In genomic region chr5:107119656-107120055, GRCh38 we compare ENCODE assay signal across 35 cellular contexts.
"Had no signal": no experiment of that assay in that cellular context is flagged by ENCODE, and none has a peak within 500 bp of the region (broad histone marks: within the 10 kb centered on the region; RNA-seq: fewer than 3 reads in every experiment).

No MANE protein-coding gene starts in this region.

- ATAC-seq: activated CD4-positive, alpha-beta T cell treated with anti-CD3 and anti-CD28 coated beads for 36 hours; activated CD8-positive, alpha-beta memory T cell treated with anti-CD3 and anti-CD28 coated beads, Interleukin-2, amount 10 ng/mL, durations not matched to agents 7 days and 5 days; activated CD8-positive, alpha-beta T cell treated with anti-CD3 and anti-CD28 coated beads, Interleukin-2, amount 10 ng/mL, durations not matched to agents 7 days and 5 days; activated naive CD4-positive, alpha-beta T cell treated with anti-CD3 and anti-CD28 coated beads, Interleukin-2, amount 50 U/mL, for 72 hours; esophagus mucosa; heart left ventricle; T-helper 17 cell had no signal

- H3K4me1 Mint-ChIP-seq: activated CD4-positive, alpha-beta T cell treated with anti-CD3 and anti-CD28 coated beads for 36 hours; activated CD4-positive, alpha-beta T cell treated with anti-CD3 and anti-CD28 coated beads, Interleukin-2, amount 10 ng/mL, durations not matched to agents 24 days and 14 days; activated CD8-positive, alpha-beta memory T cell treated with anti-CD3 and anti-CD28 coated beads, Interleukin-2, amount 10 ng/mL, durations not matched to agents 7 days and 5 days; activated naive CD4-positive, alpha-beta T cell treated with anti-CD3 and anti-CD28 coated beads, Interleukin-2, amount 10 ng/mL, durations not matched to agents 7 days and 5 days; activated naive CD8-positive, alpha-beta T cell treated with anti-CD3 and anti-CD28 coated beads, Interleukin-2, amount 10 ng/mL, durations not matched to agents 7 days and 5 days; T-helper 17 cell had no signal

- H3K4me1 ChIP-seq: breast epithelium had no signal

- DNase-seq: activated CD4-positive, alpha-beta memory T cell treated with anti-CD3 and anti-CD28 coated beads for 36 hours; activated CD4-positive, alpha-beta T cell treated with anti-CD3 and anti-CD28 coated beads for 36 hours; activated CD4-positive, alpha-beta T cell treated with anti-CD3 and anti-CD28 coated beads, Interleukin-2, amount 10 ng/mL, durations not matched to agents 24 days and 14 days; activated CD4-positive, CD25-positive, alpha-beta regulatory T cell; activated CD4-positive, CD25-positive, alpha-beta regulatory T cell treated with anti-CD3 and anti-CD28 coated beads, Interleukin-2, amount 50 U/mL, for 72 hours; activated CD8-positive, alpha-beta memory T cell treated with anti-CD3 and anti-CD28 coated beads, Interleukin-2, amount 10 ng/mL, durations not matched to agents 7 days and 5 days; activated CD8-positive, alpha-beta memory T cell treated with anti-CD3 and anti-CD28 coated beads, Interleukin-2, amount 50 U/mL, for 4 hours; activated CD8-positive, alpha-beta T cell treated with anti-CD3 and anti-CD28 coated beads, Interleukin-2, amount 10 ng/mL, durations not matched to agents 7 days and 5 days; activated effector memory CD4-positive, alpha-beta T cell treated with anti-CD3 and anti-CD28 coated beads, Interleukin-2, amount 50 U/mL, for 16 hours; activated naive CD4-positive, alpha-beta T cell treated with anti-CD3 and anti-CD28 coated beads, Interleukin-2, amount 10 ng/mL, durations not matched to agents 7 days and 5 days; activated naive CD8-positive, alpha-beta T cell treated with anti-CD3 and anti-CD28 coated beads, Interleukin-2, amount 10 ng/mL, durations not matched to agents 7 days and 5 days; activated T-cell treated with anti-CD3 and anti-CD28 coated beads, Interleukin-2, amount 50 U/mL, for 1 hour; activated T-cell treated with anti-CD3 and anti-CD28 coated beads, Interleukin-2, amount 50 U/mL, for 48 hours; anterior cingulate cortex; central memory CD4-positive, alpha-beta T cell; cerebellar nuclear complex; dorsolateral prefrontal cortex; effector memory CD4-positive, alpha-beta T cell; endodermal cell; foreskin fibroblast; heart left ventricle; T-helper 1 cell; T-helper 17 cell; T1000; WERI-Rb-1 had no signal

- H3K36me3 Mint-ChIP-seq: activated CD4-positive, alpha-beta memory T cell treated with anti-CD3 and anti-CD28 coated beads for 36 hours; activated CD8-positive, alpha-beta memory T cell treated with anti-CD3 and anti-CD28 coated beads, Interleukin-2, amount 10 ng/mL, durations not matched to agents 7 days and 5 days; activated naive CD4-positive, alpha-beta T cell treated with anti-CD3 and anti-CD28 coated beads, Interleukin-2, amount 10 ng/mL, durations not matched to agents 7 days and 5 days; activated naive CD4-positive, alpha-beta T cell treated with anti-CD3 and anti-CD28 coated beads, Interleukin-2, amount 50 U/mL, for 72 hours; activated naive CD8-positive, alpha-beta T cell treated with anti-CD3 and anti-CD28 coated beads, Interleukin-2, amount 10 ng/mL, durations not matched to agents 7 days and 5 days; brain had no signal

- H3K4me3 Mint-ChIP-seq: activated CD4-positive, alpha-beta memory T cell treated with anti-CD3 and anti-CD28 coated beads for 36 hours; activated CD4-positive, alpha-beta T cell treated with anti-CD3 and anti-CD28 coated beads for 36 hours; activated CD4-positive, alpha-beta T cell treated with anti-CD3 and anti-CD28 coated beads, Interleukin-2, amount 10 ng/mL, durations not matched to agents 24 days and 14 days; activated CD8-positive, alpha-beta memory T cell treated with anti-CD3 and anti-CD28 coated beads, Interleukin-2, amount 10 ng/mL, durations not matched to agents 7 days and 5 days; activated CD8-positive, alpha-beta T cell treated with anti-CD3 and anti-CD28 coated beads, Interleukin-2, amount 10 ng/mL, durations not matched to agents 7 days and 5 days; activated naive CD4-positive, alpha-beta T cell treated with anti-CD3 and anti-CD28 coated beads, Interleukin-2, amount 10 ng/mL, durations not matched to agents 7 days and 5 days; activated naive CD8-positive, alpha-beta T cell treated with anti-CD3 and anti-CD28 coated beads, Interleukin-2, amount 10 ng/mL, durations not matched to agents 7 days and 5 days; activated T-helper 1 cell treated with anti-CD3 and anti-CD28 coated beads, Interleukin-12 subunit alpha, Interleukin-12 subunit beta, Interleukin-2, Interleukin-4 antibody, amounts not matched to agents 30 ng/mL and 10 ng/mL and 1 ng/mL, durations not matched to agents 14 hours and 24 hours and 36 hours; brain; dendritic cell treated with granulocyte-macrophage colony-stimulating factor and Interleukin-4, amounts not matched to agents 40 ng/mL and 50 ng/mL, for 4 days; endodermal cell; T-helper 17 cell; T-helper 2 cell treated with Interferon-gamma antibody and Interleukin-4, amounts not matched to agents 5 μg/mL and 100 μg/mL, for 36 hours had no signal

- H3K27ac Mint-ChIP-seq: activated CD4-positive, alpha-beta memory T cell treated with anti-CD3 and anti-CD28 coated beads for 36 hours; activated CD4-positive, alpha-beta T cell treated with anti-CD3 and anti-CD28 coated beads for 36 hours; activated CD4-positive, alpha-beta T cell treated with anti-CD3 and anti-CD28 coated beads, Interleukin-2, amount 10 ng/mL, durations not matched to agents 24 days and 14 days; activated CD8-positive, alpha-beta memory T cell treated with anti-CD3 and anti-CD28 coated beads, Interleukin-2, amount 10 ng/mL, durations not matched to agents 7 days and 5 days; activated CD8-positive, alpha-beta T cell treated with anti-CD3 and anti-CD28 coated beads, Interleukin-2, amount 10 ng/mL, durations not matched to agents 7 days and 5 days; activated naive CD4-positive, alpha-beta T cell treated with anti-CD3 and anti-CD28 coated beads, Interleukin-2, amount 10 ng/mL, durations not matched to agents 7 days and 5 days; activated naive CD4-positive, alpha-beta T cell treated with anti-CD3 and anti-CD28 coated beads, Interleukin-2, amount 50 U/mL, for 72 hours; activated naive CD8-positive, alpha-beta T cell treated with anti-CD3 and anti-CD28 coated beads, Interleukin-2, amount 10 ng/mL, durations not matched to agents 7 days and 5 days; activated T-helper 1 cell treated with anti-CD3 and anti-CD28 coated beads, Interleukin-12 subunit alpha, Interleukin-12 subunit beta, Interleukin-2, Interleukin-4 antibody, amounts not matched to agents 30 ng/mL and 10 ng/mL and 1 ng/mL, durations not matched to agents 14 hours and 24 hours and 36 hours; activated T-helper 2 cell treated with anti-CD3 and anti-CD28 coated beads, Interferon-gamma antibody, Interleukin-2, Interleukin-4, amounts not matched to agents 10 μg/mL and 5 μg/mL and 100 μg/mL, durations not matched to agents 14 hours and 24 hours and 36 hours; brain; dendritic cell treated with granulocyte-macrophage colony-stimulating factor and Interleukin-4, amounts not matched to agents 40 ng/mL and 50 ng/mL, for 4 days; endodermal cell; T-helper 17 cell; T-helper 2 cell treated with Interferon-gamma antibody and Interleukin-4, amounts not matched to agents 5 μg/mL and 100 μg/mL, for 36 hours had no signal

- H3K9me3 Mint-ChIP-seq: activated CD4-positive, alpha-beta memory T cell treated with anti-CD3 and anti-CD28 coated beads for 36 hours; activated CD4-positive, alpha-beta T cell treated with anti-CD3 and anti-CD28 coated beads, Interleukin-2, amount 10 ng/mL, durations not matched to agents 24 days and 14 days; activated naive CD4-positive, alpha-beta T cell treated with anti-CD3 and anti-CD28 coated beads, Interleukin-2, amount 10 ng/mL, durations not matched to agents 7 days and 5 days; activated naive CD8-positive, alpha-beta T cell treated with anti-CD3 and anti-CD28 coated beads, Interleukin-2, amount 10 ng/mL, durations not matched to agents 7 days and 5 days; activated T-helper 1 cell treated with anti-CD3 and anti-CD28 coated beads, Interleukin-12 subunit alpha, Interleukin-12 subunit beta, Interleukin-2, Interleukin-4 antibody, amounts not matched to agents 30 ng/mL and 10 ng/mL and 1 ng/mL, durations not matched to agents 14 hours and 24 hours and 36 hours; activated T-helper 2 cell treated with anti-CD3 and anti-CD28 coated beads, Interferon-gamma antibody, Interleukin-2, Interleukin-4, amounts not matched to agents 10 μg/mL and 5 μg/mL and 100 μg/mL, durations not matched to agents 14 hours and 24 hours and 36 hours; brain; endodermal cell; T-helper 2 cell treated with Interferon-gamma antibody and Interleukin-4, amounts not matched to agents 5 μg/mL and 100 μg/mL, for 36 hours had no signal

- H3K27ac ChIP-seq: breast epithelium, cardiac muscle cell, coronary artery, dorsolateral prefrontal cortex, heart left ventricle, WERI-Rb-1 had no signal

- H3K27me3 ChIP-seq: breast epithelium, cardiac muscle cell, dorsolateral prefrontal cortex, heart left ventricle had no signal

- H3K9me3 ChIP-seq: breast epithelium, heart left ventricle had no signal

- H3K36me3 ChIP-seq: breast epithelium, cardiac muscle cell, heart left ventricle, WERI-Rb-1 had no signal

- H3K4me3 ChIP-seq: breast epithelium, cardiac muscle cell, coronary artery, dorsolateral prefrontal cortex, heart left ventricle had no signal

- H3K27me3 Mint-ChIP-seq: activated CD4-positive, alpha-beta memory T cell treated with anti-CD3 and anti-CD28 coated beads for 36 hours; activated CD4-positive, alpha-beta T cell treated with anti-CD3 and anti-CD28 coated beads for 36 hours; activated CD4-positive, alpha-beta T cell treated with anti-CD3 and anti-CD28 coated beads, Interleukin-2, amount 10 ng/mL, durations not matched to agents 24 days and 14 days; activated CD8-positive, alpha-beta memory T cell treated with anti-CD3 and anti-CD28 coated beads, Interleukin-2, amount 10 ng/mL, durations not matched to agents 7 days and 5 days; activated naive CD4-positive, alpha-beta T cell treated with anti-CD3 and anti-CD28 coated beads, Interleukin-2, amount 10 ng/mL, durations not matched to agents 7 days and 5 days; activated naive CD8-positive, alpha-beta T cell treated with anti-CD3 and anti-CD28 coated beads, Interleukin-2, amount 10 ng/mL, durations not matched to agents 7 days and 5 days; dendritic cell treated with granulocyte-macrophage colony-stimulating factor and Interleukin-4, amounts not matched to agents 40 ng/mL and 50 ng/mL, for 4 days; T-helper 17 cell had no signal
